In genomic region chr3:119205209-119205608, GRCh38 we compare ENCODE assay signal across 18 cellular contexts. TPM values are rescaled to one million over a fixed set of nuclear protein-coding genes. Genes with fewer than 3 reads are reported as not detected.
"Had no signal": no experiment of that assay in that cellular context is flagged by ENCODE, and none has a peak within 500 bp of the region (broad histone marks: within the 10 kb centered on the region; RNA-seq: fewer than 3 reads in every experiment).

No MANE protein-coding gene starts in this region.

- ATAC-seq: esophagus mucosa had no signal

- H3K27ac Mint-ChIP-seq: activated T-helper 2 cell treated with anti-CD3 and anti-CD28 coated beads, Interferon-gamma antibody, Interleukin-2, Interleukin-4, amounts not matched to agents 10 μg/mL and 5 μg/mL and 100 μg/mL, durations not matched to agents 14 hours and 24 hours and 36 hours had no signal

- DNase-seq: activated CD4-positive, alpha-beta T cell treated with anti-CD3 and anti-CD28 coated beads, Interleukin-2, amount 50 U/mL, for 48 hours; central memory CD4-positive, alpha-beta T cell; colonic mucosa; hypothalamus; stimulated activated CD4-positive, alpha-beta T cell treated with anti-CD3 and anti-CD28 coated beads, Interleukin-15, amount 100 ng/mL, for 24 hours; stimulated activated CD4-positive, alpha-beta T cell treated with anti-CD3 and anti-CD28 coated beads, Interleukin-4, amount 100 ng/mL, for 1 hour; stimulated activated naive CD4-positive, alpha-beta T cell treated with Interleukin-2 at 50 U/mL for 16 hours; substantia nigra; transverse colon had no signal

- H3K27me3 ChIP-seq: colonic mucosa, right atrium auricular region, transverse colon had no signal

- H3K9me3 Mint-ChIP-seq: activated naive CD4-positive, alpha-beta T cell treated with anti-CD3 and anti-CD28 coated beads, Interleukin-2, amount 50 U/mL, for 72 hours; activated T-helper 2 cell treated with anti-CD3 and anti-CD28 coated beads, Interferon-gamma antibody, Interleukin-2, Interleukin-4, amounts not matched to agents 10 μg/mL and 5 μg/mL and 100 μg/mL, durations not matched to agents 14 hours and 24 hours and 36 hours had no signal

- H3K9me3 ChIP-seq: colonic mucosa, right atrium auricular region, transverse colon had no signal

- H3K4me3 ChIP-seq: colonic mucosa, right atrium auricular region, skin epidermis, transverse colon had no signal

- H3K36me3 ChIP-seq: colonic mucosa had no signal

- H3K27ac ChIP-seq: colonic mucosa, right atrium auricular region, skin epidermis, transverse colon had no signal

RNA-seq across cellular contexts. Expression of gene UPK1B, which starts 31.8 kb away (rescaled TPM):
- total RNA-seq: activated T-helper 2 cell treated with anti-CD3 and anti-CD28 coated beads, Interferon-gamma antibody, Interleukin-2, Interleukin-4, amounts not matched to agents 10 μg/mL and 5 μg/mL and 100 μg/mL, durations not matched to agents 14 hours and 24 hours and 36 hours; colonic mucosa; mesenteric fat pad had no signal

RNA-seq across cellular contexts. Expression of gene TEX55, which starts 59.2 kb away (rescaled TPM):
- total RNA-seq: activated naive CD4-positive, alpha-beta T cell treated with anti-CD3 and anti-CD28 coated beads, Interleukin-2, amount 50 U/mL, for 72 hours; activated T-helper 2 cell treated with anti-CD3 and anti-CD28 coated beads, Interferon-gamma antibody, Interleukin-2, Interleukin-4, amounts not matched to agents 10 μg/mL and 5 μg/mL and 100 μg/mL, durations not matched to agents 14 hours and 24 hours and 36 hours; colonic mucosa; esophagus mucosa; fibroblast of villous mesenchyme; kidney epithelial cell; liver; mesenteric fat pad; right atrium auricular region; transverse colon had no signal
